Comparison of ENCODE assay signal across 33 cellular contexts in genomic region chr14:64956697-64957412, GRCh38. TPM values are rescaled to one million over a fixed set of nuclear protein-coding genes. Genes with fewer than 3 reads are reported as not detected.
"Had no signal": no experiment of that assay in that cellular context is flagged by ENCODE, and none has a peak within 500 bp of the region (broad histone marks: within the 10 kb centered on the region; RNA-seq: fewer than 3 reads in every experiment).

No MANE protein-coding gene starts in this region.

- H3K4me3 Mint-ChIP-seq: activated CD4-positive, alpha-beta T cell treated with anti-CD3 and anti-CD28 coated beads, Interleukin-2, amount 10 ng/mL, durations not matched to agents 24 days and 14 days; activated CD8-positive, alpha-beta T cell treated with anti-CD3 and anti-CD28 coated beads for 36 hours; activated naive CD4-positive, alpha-beta T cell treated with anti-CD3 and anti-CD28 coated beads, Interleukin-2, amount 50 U/mL, for 24 hours; activated naive CD8-positive, alpha-beta T cell treated with anti-CD3 and anti-CD28 coated beads, Interleukin-2, amount 50 U/mL, for 24 hours; activated T-cell treated with anti-CD3 and anti-CD28 coated beads, Interleukin-2, amount 50 U/mL, for 4 hours; activated T-helper 17 cell treated with anti-CD3 and anti-CD28 coated beads, Interleukin-2, amount 50 U/mL, for 72 hours; central memory CD8-positive, alpha-beta T cell; dendritic cell treated with granulocyte-macrophage colony-stimulating factor and Interleukin-4, amounts not matched to agents 40 ng/mL and 50 ng/mL, for 4 days; immature natural killer cell; memory B cell; natural killer cell; stimulated activated effector memory CD8-positive, alpha-beta T cell treated with anti-CD3 and anti-CD28 coated beads, Interleukin-12 subunit alpha, Interleukin-12 subunit beta, amount 100 ng/mL, for 72 hours; stimulated activated naive CD8-positive, alpha-beta T cell treated with anti-CD3 and anti-CD28 coated beads, Interleukin-15, Interleukin-2, amounts not matched to agents 100 ng/mL and 50 ng/mL, for 24 hours; T-helper 1 cell treated with Interleukin-12 subunit alpha and Interleukin-12 subunit beta and Interleukin-4 antibody, amounts not matched to agents 30 μg/mL and 1 μg/mL, for 36 hours had no signal

- H3K27ac Mint-ChIP-seq: activated CD4-positive, alpha-beta T cell treated with anti-CD3 and anti-CD28 coated beads, Interleukin-2, amount 10 ng/mL, durations not matched to agents 24 days and 14 days; activated CD8-positive, alpha-beta T cell treated with anti-CD3 and anti-CD28 coated beads for 36 hours; activated naive CD4-positive, alpha-beta T cell treated with anti-CD3 and anti-CD28 coated beads, Interleukin-2, amount 50 U/mL, for 24 hours; activated naive CD8-positive, alpha-beta T cell treated with anti-CD3 and anti-CD28 coated beads, Interleukin-2, amount 50 U/mL, for 24 hours; activated T-helper 17 cell treated with anti-CD3 and anti-CD28 coated beads, Interleukin-2, amount 50 U/mL, for 72 hours; dendritic cell treated with granulocyte-macrophage colony-stimulating factor and Interleukin-4, amounts not matched to agents 40 ng/mL and 50 ng/mL, for 4 days; immature natural killer cell; memory B cell; natural killer cell; stimulated activated effector memory CD8-positive, alpha-beta T cell treated with anti-CD3 and anti-CD28 coated beads, Interleukin-12 subunit alpha, Interleukin-12 subunit beta, amount 100 ng/mL, for 72 hours; stimulated activated naive CD8-positive, alpha-beta T cell treated with anti-CD3 and anti-CD28 coated beads, Interleukin-15, Interleukin-2, amounts not matched to agents 100 ng/mL and 50 ng/mL, for 24 hours; T-helper 1 cell treated with Interleukin-12 subunit alpha and Interleukin-12 subunit beta and Interleukin-4 antibody, amounts not matched to agents 30 μg/mL and 1 μg/mL, for 36 hours had no signal

- H3K27me3 Mint-ChIP-seq: activated CD4-positive, alpha-beta T cell treated with anti-CD3 and anti-CD28 coated beads, Interleukin-2, amount 10 ng/mL, durations not matched to agents 24 days and 14 days; activated CD8-positive, alpha-beta T cell treated with anti-CD3 and anti-CD28 coated beads for 36 hours; activated naive CD4-positive, alpha-beta T cell treated with anti-CD3 and anti-CD28 coated beads, Interleukin-2, amount 50 U/mL, for 24 hours; activated naive CD8-positive, alpha-beta T cell treated with anti-CD3 and anti-CD28 coated beads, Interleukin-2, amount 50 U/mL, for 24 hours; activated T-helper 17 cell treated with anti-CD3 and anti-CD28 coated beads, Interleukin-2, amount 50 U/mL, for 72 hours; central memory CD8-positive, alpha-beta T cell; dendritic cell treated with granulocyte-macrophage colony-stimulating factor and Interleukin-4, amounts not matched to agents 40 ng/mL and 50 ng/mL, for 4 days; memory B cell; stimulated activated naive CD8-positive, alpha-beta T cell treated with anti-CD3 and anti-CD28 coated beads, Interleukin-15, Interleukin-2, amounts not matched to agents 100 ng/mL and 50 ng/mL, for 24 hours had no signal

- H3K9me3 ChIP-seq: breast epithelium, gastroesophageal sphincter, right lobe of liver had no signal

- H3K4me3 ChIP-seq: breast epithelium, gastroesophageal sphincter, right lobe of liver, skin epidermis had no signal

- DNase-seq: activated CD4-positive, alpha-beta T cell treated with anti-CD3 and anti-CD28 coated beads, Interleukin-2, amount 10 ng/mL, durations not matched to agents 24 days and 14 days; activated CD4-positive, CD25-positive, alpha-beta regulatory T cell treated with anti-CD3 and anti-CD28 coated beads, Interleukin-2, amount 50 U/mL, for 72 hours; activated CD8-positive, alpha-beta T cell treated with anti-CD3 and anti-CD28 coated beads for 36 hours; activated naive CD8-positive, alpha-beta T cell treated with anti-CD3 and anti-CD28 coated beads, Interleukin-2, amount 50 U/mL, for 24 hours; activated T-cell treated with anti-CD3 and anti-CD28 coated beads, Interleukin-2, amount 50 U/mL, for 4 hours; effector CD4-positive, alpha-beta T cell; hippocampal formation; immature natural killer cell; natural killer cell; right lobe of liver; stimulated activated CD4-positive, alpha-beta T cell treated with anti-CD3 and anti-CD28 coated beads, Interleukin-12 subunit alpha, Interleukin-12 subunit beta, amount 100 ng/mL, for 4 hours; stimulated activated CD4-positive, alpha-beta T cell treated with anti-CD3 and anti-CD28 coated beads, Interleukin-4, amount 100 ng/mL, for 24 hours; SW 1271; T-helper 9 cell; WERI-Rb-1 had no signal

- H3K36me3 Mint-ChIP-seq: activated naive CD4-positive, alpha-beta T cell treated with anti-CD3 and anti-CD28 coated beads, Interleukin-2, amount 50 U/mL, for 24 hours; natural killer cell; stimulated activated effector memory CD8-positive, alpha-beta T cell treated with anti-CD3 and anti-CD28 coated beads, Interleukin-12 subunit alpha, Interleukin-12 subunit beta, amount 100 ng/mL, for 72 hours had no signal

- H3K27ac ChIP-seq: epithelial cell of prostate, gastroesophageal sphincter, right lobe of liver, skin epidermis, WERI-Rb-1 had no signal

- H3K27me3 ChIP-seq: breast epithelium, gastroesophageal sphincter, right lobe of liver had no signal

- H3K9me3 Mint-ChIP-seq: activated CD4-positive, alpha-beta T cell treated with anti-CD3 and anti-CD28 coated beads, Interleukin-2, amount 10 ng/mL, durations not matched to agents 24 days and 14 days; activated CD8-positive, alpha-beta T cell treated with anti-CD3 and anti-CD28 coated beads for 36 hours; activated naive CD4-positive, alpha-beta T cell treated with anti-CD3 and anti-CD28 coated beads, Interleukin-2, amount 50 U/mL, for 24 hours; activated naive CD8-positive, alpha-beta T cell treated with anti-CD3 and anti-CD28 coated beads, Interleukin-2, amount 50 U/mL, for 24 hours; activated T-cell treated with anti-CD3 and anti-CD28 coated beads, Interleukin-2, amount 50 U/mL, for 4 hours; activated T-helper 17 cell treated with anti-CD3 and anti-CD28 coated beads, Interleukin-2, amount 50 U/mL, for 72 hours; central memory CD8-positive, alpha-beta T cell; dendritic cell treated with granulocyte-macrophage colony-stimulating factor and Interleukin-4, amounts not matched to agents 40 ng/mL and 50 ng/mL, for 4 days; immature natural killer cell; memory B cell; natural killer cell; stimulated activated effector memory CD8-positive, alpha-beta T cell treated with anti-CD3 and anti-CD28 coated beads, Interleukin-12 subunit alpha, Interleukin-12 subunit beta, amount 100 ng/mL, for 72 hours; stimulated activated naive CD8-positive, alpha-beta T cell treated with anti-CD3 and anti-CD28 coated beads, Interleukin-15, Interleukin-2, amounts not matched to agents 100 ng/mL and 50 ng/mL, for 24 hours; T-helper 1 cell treated with Interleukin-12 subunit alpha and Interleukin-12 subunit beta and Interleukin-4 antibody, amounts not matched to agents 30 μg/mL and 1 μg/mL, for 36 hours had no signal

- H3K36me3 ChIP-seq: breast epithelium, right lobe of liver, WERI-Rb-1 had no signal

RNA-seq across cellular contexts. Expression of gene GPX2, which starts 14.3 kb away (rescaled TPM):
- total RNA-seq: activated CD4-positive, alpha-beta T cell treated with anti-CD3 and anti-CD28 coated beads, Interleukin-2, amount 10 ng/mL, durations not matched to agents 24 days and 14 days; activated CD8-positive, alpha-beta T cell treated with anti-CD3 and anti-CD28 coated beads for 36 hours; activated T-helper 17 cell treated with anti-CD3 and anti-CD28 coated beads, Interleukin-2, amount 50 U/mL, for 72 hours; fibroblast of villous mesenchyme; kidney epithelial cell; mononuclear cell; natural killer cell; omental fat pad; renal cortical epithelial cell; subcutaneous adipose tissue had no signal
